ENCODE assay signal across 9 cellular contexts in the genomic region with DNA sequence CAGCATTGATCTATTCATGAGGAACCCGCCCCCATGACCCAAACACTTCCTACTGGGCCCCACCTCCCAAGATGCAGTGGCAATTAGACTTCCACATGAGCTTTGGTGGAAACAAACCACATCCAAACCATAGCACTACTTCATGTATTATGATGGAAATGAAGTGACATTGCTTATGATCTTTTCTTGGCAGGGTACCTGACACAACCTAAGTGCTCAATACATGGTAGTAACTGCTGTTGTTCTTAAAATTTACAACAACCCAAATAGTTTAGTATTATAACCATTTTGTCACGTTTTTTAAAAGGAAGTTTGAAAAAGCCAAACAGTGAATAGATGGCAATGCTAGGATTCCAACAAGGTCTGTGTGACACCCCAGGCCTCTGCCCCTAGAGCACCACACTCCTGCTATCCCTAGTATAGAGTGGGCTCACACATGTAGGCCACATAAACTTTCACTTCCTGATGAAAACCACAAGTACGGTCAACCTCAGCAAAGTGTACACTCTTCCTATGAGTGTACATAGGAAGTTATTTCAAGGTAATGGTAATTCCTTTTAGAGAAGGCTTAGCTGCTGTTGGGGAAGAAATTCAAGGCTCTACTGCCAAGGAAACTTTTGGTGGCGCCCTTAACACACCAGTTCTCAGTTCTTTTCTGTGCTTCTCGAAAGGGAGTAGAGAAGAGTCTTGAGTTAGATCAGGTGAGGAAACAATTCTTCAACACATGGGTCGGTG.
A peak's percentile ranks its signal among the peaks of the same experiment; 100 is the strongest.
DNase-seq lines count a peak whose midpoint lies in the region; ATAC-seq lines count a peak whose summit lies in the region.
"Had no signal": no experiment of that assay in that cellular context is flagged by ENCODE, and none has a peak within 500 bp of the region (broad histone marks: within the 10 kb centered on the region; RNA-seq: fewer than 3 reads in every experiment).

No MANE protein-coding gene starts in this region.

- no peak overlapping the region for H3K56ac ChIP-seq in mesendoderm (ENCODE audit: low read length)

- H3K9me3 Mint-ChIP-seq in activated naive CD8-positive, alpha-beta T cell treated with anti-CD3 and anti-CD28 coated beads, Interleukin-2, amount 50 U/mL, for 24 hours = no peaks in the 10 kb centered on the region

- no peak overlapping the region for H3K27ac ChIP-seq in mesendoderm (ENCODE audit: low read depth, low read length)

- H3K4me1 ChIP-seq in mesendoderm (ENCODE audit: control insufficient read depth, low read depth, low read length) = no peaks in the 10 kb centered on the region

- no peak overlapping the region for H3K4me3 ChIP-seq in mesendoderm (ENCODE audit: low read length)

- peaks cover 23% of the 10 kb centered on the region for H3K4me1 Mint-ChIP-seq in activated naive CD8-positive, alpha-beta T cell treated with anti-CD3 and anti-CD28 coated beads, Interleukin-2, amount 50 U/mL, for 24 hours

- intact Hi-C loops in cardiac septum (cut with DNase I) = no loop called here

- no peak overlapping the region for H3K27ac Mint-ChIP-seq in activated naive CD8-positive, alpha-beta T cell treated with anti-CD3 and anti-CD28 coated beads, Interleukin-2, amount 50 U/mL, for 24 hours

- H2BK5ac ChIP-seq in mesendoderm (ENCODE audit: low read length) = no peak overlapping the region

- no peaks in the 10 kb centered on the region for H3K27me3 Mint-ChIP-seq in activated naive CD8-positive, alpha-beta T cell treated with anti-CD3 and anti-CD28 coated beads, Interleukin-2, amount 50 U/mL, for 24 hours

- no peak overlapping the region for H3K4me3 Mint-ChIP-seq in activated naive CD8-positive, alpha-beta T cell treated with anti-CD3 and anti-CD28 coated beads, Interleukin-2, amount 50 U/mL, for 24 hours

- peaks cover 9% of the 10 kb centered on the region for H3K36me3 Mint-ChIP-seq in activated naive CD8-positive, alpha-beta T cell treated with anti-CD3 and anti-CD28 coated beads, Interleukin-2, amount 50 U/mL, for 24 hours (ENCODE audit: low read depth)

- ATAC-seq in GM18499 (IDR thresholded peaks at IDR 0.05; ENCODE audit: insufficient read depth, unreplicated experiment) = peak; percentile 90
- ATAC-seq in GM21447 (IDR thresholded peaks at IDR 0.05; ENCODE audit: unreplicated experiment) = peak; percentile 99
- ATAC-seq in HG03439 (IDR thresholded peaks at IDR 0.05; ENCODE audit: unreplicated experiment) = peak; percentile 87
- ATAC-seq in activated naive CD8-positive, alpha-beta T cell treated with anti-CD3 and anti-CD28 coated beads, Interleukin-2, amount 50 U/mL, for 24 hours = peak; percentile 96

- H2BK15ac ChIP-seq in mesendoderm (replicated peaks; ENCODE audit: low read depth) = no peak overlapping the region

- no peak overlapping the region for H3K9ac ChIP-seq in mesendoderm (ENCODE audit: low read length)

- H2AK5ac ChIP-seq in mesendoderm (ENCODE audit: low read length) = no peak overlapping the region

- peak; percentile 12 for DNase-seq in activated naive CD8-positive, alpha-beta T cell treated with anti-CD3 and anti-CD28 coated beads, Interleukin-2, amount 50 U/mL, for 24 hours
- no peak for DNase-seq in NCI-H2107 (lab: John Stamatoyannopoulos, UW)
- no peak for DNase-seq in cardiac septum (ENCODE audit: low spot score)
- no peak for DNase-seq in mesendoderm
- no peak for DNase-seq in 8988T
- DNase-seq: NCI-H524 had no signal

- H4K5ac ChIP-seq in mesendoderm (ENCODE audit: low read length) = no peak overlapping the region

- no peak overlapping the region for H3K4ac ChIP-seq in mesendoderm (ENCODE audit: low read depth, low read length)

- no peak overlapping the region for H3K4me2 ChIP-seq in mesendoderm (ENCODE audit: low read length)

- H3K18ac ChIP-seq in mesendoderm (ENCODE audit: low read length) = no peak overlapping the region

- no peaks in the 10 kb centered on the region for H3K36me3 ChIP-seq in mesendoderm (ENCODE audit: control insufficient read depth, insufficient read depth, low read length)

- H3K79me1 ChIP-seq in mesendoderm (ENCODE audit: low read length) = no peaks in the 10 kb centered on the region

- H2BK120ac ChIP-seq in mesendoderm (ENCODE audit: low read depth, low read length) = no peak overlapping the region

- H3K79me2 ChIP-seq in mesendoderm (ENCODE audit: control insufficient read depth, insufficient read depth, low read length) = no peaks in the 10 kb centered on the region

- no peaks in the 10 kb centered on the region for H3K27me3 ChIP-seq in mesendoderm (ENCODE audit: insufficient read depth, low read length, poor library complexity)

- no peak overlapping the region for H3K23ac ChIP-seq in mesendoderm (ENCODE audit: low read length)

- no CpG with 5 or more reads among the region's 6 CpGs for WGBS in mesendoderm (ENCODE audit: extremely low coverage, insufficient coverage, low lambda C conversion rate)

- no peak overlapping the region for H4K8ac ChIP-seq in mesendoderm (ENCODE audit: low read depth, low read length)
